Comparison of ENCODE assay signal across 12 cellular contexts in genomic region chr10:59363446-59363958, GRCh38. TPM values are rescaled to one million over a fixed set of nuclear protein-coding genes. Genes with fewer than 3 reads are reported as not detected.
DNase-seq lines count a peak whose midpoint lies in the region; ATAC-seq, FAIRE-seq and TF ChIP-seq lines count a peak whose summit lies in the region.
"Had no signal": no experiment of that assay in that cellular context is flagged by ENCODE, and none has a peak within 500 bp of the region (broad histone marks: within the 10 kb centered on the region; RNA-seq: fewer than 3 reads in every experiment).

No MANE protein-coding gene starts in this region.

- H4K20me1 ChIP-seq in KMS-11 (ENCODE audit: insufficient read depth) (no peaks in the 10 kb centered on the region), H1 (replicated peaks in 1 of 2; ENCODE audit: control insufficient read depth in 1 of 2, insufficient read depth in 2 of 2, low read length in 2 of 2) (no peaks in the 10 kb centered on the region)

- H4K5ac ChIP-seq in H1 (ENCODE audit: insufficient read length, low read depth, low read length): no peak overlapping the region

- H3K23me2 ChIP-seq in H1 (ENCODE audit: low read depth, low read length): peaks cover 4% of the 10 kb centered on the region; the same call in 1 of the 2 replicates

- H3K4me1 Mint-ChIP-seq in activated CD4-positive, alpha-beta memory T cell treated with anti-CD3 and anti-CD28 coated beads, Interleukin-2, amount 10 ng/mL, durations not matched to agents 7 days and 5 days: peaks cover 5% of the 10 kb centered on the region
- H3K4me1 Mint-ChIP-seq in activated CD8-positive, alpha-beta memory T cell treated with anti-CD3 and anti-CD28 coated beads, Interleukin-2, amount 10 ng/mL, durations not matched to agents 7 days and 5 days: no peaks in the 10 kb centered on the region

- TF ChIP-seq CTCF in KMS-11 (conservative IDR thresholded peaks at IDR 0.05; ENCODE audit: low read depth, low read length) (no peak), H1 (IDR thresholded peaks at IDR 0.05; ENCODE audit: control extremely low read depth in 1 of 3, insufficient read depth in 1 of 3, low read depth in 1 of 3, low read length in 3 of 3) (no peak), testis (IDR thresholded peaks at IDR 0.05) (no peak)

- no peak overlapping the region for H3K27ac Mint-ChIP-seq in activated CD4-positive, alpha-beta memory T cell treated with anti-CD3 and anti-CD28 coated beads, Interleukin-2, amount 10 ng/mL, durations not matched to agents 7 days and 5 days
- no peak overlapping the region for H3K27ac Mint-ChIP-seq in activated CD8-positive, alpha-beta memory T cell treated with anti-CD3 and anti-CD28 coated beads, Interleukin-2, amount 10 ng/mL, durations not matched to agents 7 days and 5 days
- H3K27ac Mint-ChIP-seq: CD4-positive, alpha-beta T cell; natural killer cell treated with Interleukin-12 subunit alpha and Interleukin-12 subunit beta and Interleukin-15 and Interleukin-18, amount 100 ng/mL, for 72 hours had no signal

- no peak overlapping the region for H4K8ac ChIP-seq in H1 (ENCODE audit: extremely low read depth, insufficient read depth, low read length)

- H3K4me3 ChIP-seq in KMS-11 (IDR thresholded peaks at IDR 0.05; ENCODE audit: insufficient read depth, low read depth, low read length) (no peak overlapping the region), H1 (ENCODE audit: extremely low read depth in 1 of 4, insufficient read depth in 2 of 4, low read depth in 3 of 4, low read length in 4 of 4) (peak overlapping the region in 1 of 4 experiments; percentile 65; a peak in 3 of 8 replicates), neuron (ENCODE audit: low read length) (no peak overlapping the region), testis (peak overlapping the region in 1 of 2 donors; percentile 69)

- H3K9ac ChIP-seq in KMS-11 (no peak overlapping the region), H1 (replicated peaks in 1 of 4; ENCODE audit: extremely low read depth in 1 of 4, low read depth in 3 of 4, low read length in 3 of 4) (no peak overlapping the region)

- H3K79me1 ChIP-seq in H1 (ENCODE audit: low read depth, low read length): no peaks in the 10 kb centered on the region

- TF ChIP-seq RAD21 in H1 (IDR thresholded peaks at IDR 0.05 in 1 of 2, conservative IDR thresholded peaks at IDR 0.05 in 1 of 2; ENCODE audit: low read depth in 2 of 2, low read length in 2 of 2): no peak

- peak overlapping the region; percentile 60 for H3K4me2 ChIP-seq in KMS-11
- H3K4me2 ChIP-seq in H1 (ENCODE audit: insufficient read depth in 1 of 2, low read depth in 2 of 2, low read length in 2 of 2): peak overlapping the region; percentile 69 to 93; a peak in 2 of 4 replicates

- no peak for FAIRE-seq in H1 (lab: Jason Lieb, UNC)

- H3K4ac ChIP-seq in H1 (replicated peaks; ENCODE audit: insufficient read length, low read depth, low read length): no peak overlapping the region

- H3K4me1 ChIP-seq in KMS-11 (ENCODE audit: low read depth, poor library complexity, severe bottlenecking) (peaks cover 9% of the 10 kb centered on the region), H1 (replicated peaks in 1 of 4; ENCODE audit: control insufficient read depth in 3 of 4, insufficient read depth in 4 of 4, low read length in 3 of 4) (no peaks in the 10 kb centered on the region; a peak in 1 of 7 replicates), neuron (ENCODE audit: insufficient read depth, low read length) (peaks cover 17% of the 10 kb centered on the region), testis (peaks cover 30% of the 10 kb centered on the region)

- H3K27me3 ChIP-seq in KMS-11 (ENCODE audit: insufficient read depth, low read depth) (no peaks in the 10 kb centered on the region), H1 (replicated peaks in 1 of 4; ENCODE audit: control insufficient read depth in 3 of 4, extremely low read depth in 1 of 4, insufficient read depth in 3 of 4, low read length in 3 of 4) (peaks cover 0 to 15% (median 3%) of the 10 kb centered on the region in 4 experiments; a peak in 4 of 7 replicates), neuron (ENCODE audit: insufficient read depth, low read length) (peaks cover 13% of the 10 kb centered on the region), testis (no peaks in the 10 kb centered on the region)

- TF ChIP-seq POLR2A in H1 (IDR thresholded peaks at IDR 0.05; ENCODE audit: control extremely low read depth in 1 of 2, low read depth in 2 of 2, low read length in 2 of 2): no peak
- no peak for TF ChIP-seq POLR2A in testis (IDR thresholded peaks at IDR 0.05)

- H3K36me3 ChIP-seq in KMS-11 (ENCODE audit: insufficient read depth) (no peaks in the 10 kb centered on the region), H1 (ENCODE audit: control insufficient read depth in 2 of 4, insufficient read depth in 4 of 4, low read length in 3 of 4) (no peaks in the 10 kb centered on the region; a peak in 1 of 8 replicates), neuron (ENCODE audit: insufficient read depth, low read length) (no peaks in the 10 kb centered on the region), testis (ENCODE audit: low read depth, missing control alignments) (no peaks in the 10 kb centered on the region)

- H2BK20ac ChIP-seq in H1 (ENCODE audit: low read length): no peak overlapping the region

- POLR2A ChIA-PET in H1 (lab: Charles Lee; ENCODE audit: partially characterized antibody): no interaction called here
- POLR2A ChIA-PET in activated CD4-positive, alpha-beta memory T cell treated with anti-CD3 and anti-CD28 coated beads, Interleukin-2, amount 10 ng/mL, durations not matched to agents 7 days and 5 days (lab: Charles Lee): no interaction called here

- no peak overlapping the region for H3K56ac ChIP-seq in H1 (replicated peaks; ENCODE audit: insufficient read length, low read depth, low read length)

- H2AFZ ChIP-seq in KMS-11 (ENCODE audit: low read depth) (peak overlapping the region; percentile 64; the same call in 1 of the 2 replicates), H1 (ENCODE audit: low read length) (no peak overlapping the region), neuron (ENCODE audit: low read depth, low read length) (peak overlapping the region; percentile 75)

- TF ChIP-seq EP300 in H1 (IDR thresholded peaks at IDR 0.05; ENCODE audit: borderline replicate concordance in 1 of 2, low read depth in 2 of 2, low read length in 2 of 2): no peak

- H3K27ac ChIP-seq in KMS-11 (no peak overlapping the region), H1 (ENCODE audit: low read depth, low read length) (no peak overlapping the region), testis (peak overlapping the region; percentile 67 to 85)

- H3K9me3 ChIP-seq in H1 (ENCODE audit: insufficient read depth in 2 of 2, low read depth in 1 of 2, low read length in 1 of 2) (no peaks in the 10 kb centered on the region), neuron (ENCODE audit: low read length) (no peaks in the 10 kb centered on the region), testis (no peaks in the 10 kb centered on the region)

- no peaks in the 10 kb centered on the region for H3K36me3 Mint-ChIP-seq in activated CD4-positive, alpha-beta memory T cell treated with anti-CD3 and anti-CD28 coated beads, Interleukin-2, amount 10 ng/mL, durations not matched to agents 7 days and 5 days (ENCODE audit: low read depth)
- no peaks in the 10 kb centered on the region for H3K36me3 Mint-ChIP-seq in activated CD8-positive, alpha-beta memory T cell treated with anti-CD3 and anti-CD28 coated beads, Interleukin-2, amount 10 ng/mL, durations not matched to agents 7 days and 5 days
- H3K36me3 Mint-ChIP-seq: natural killer cell treated with Interleukin-12 subunit alpha and Interleukin-12 subunit beta and Interleukin-15 and Interleukin-18, amount 100 ng/mL, for 72 hours had no signal

- no peak overlapping the region for H4K91ac ChIP-seq in H1 (replicated peaks; ENCODE audit: insufficient read length, low read length)

- no peak for ATAC-seq in activated CD8-positive, alpha-beta memory T cell treated with anti-CD3 and anti-CD28 coated beads, Interleukin-2, amount 10 ng/mL, durations not matched to agents 7 days and 5 days
- ATAC-seq: natural killer cell treated with Interleukin-12 subunit alpha and Interleukin-12 subunit beta and Interleukin-15 and Interleukin-18, amount 100 ng/mL, for 72 hours had no signal

- H3K4me3 Mint-ChIP-seq in activated CD4-positive, alpha-beta memory T cell treated with anti-CD3 and anti-CD28 coated beads, Interleukin-2, amount 10 ng/mL, durations not matched to agents 7 days and 5 days: no peak overlapping the region
- H3K4me3 Mint-ChIP-seq in activated CD8-positive, alpha-beta memory T cell treated with anti-CD3 and anti-CD28 coated beads, Interleukin-2, amount 10 ng/mL, durations not matched to agents 7 days and 5 days: no peak overlapping the region
- H3K4me3 Mint-ChIP-seq: CD4-positive, alpha-beta T cell; natural killer cell treated with Interleukin-12 subunit alpha and Interleukin-12 subunit beta and Interleukin-15 and Interleukin-18, amount 100 ng/mL, for 72 hours had no signal

- no peak overlapping the region for H2BK12ac ChIP-seq in H1 (ENCODE audit: low read depth, low read length)

- no peaks in the 10 kb centered on the region for H3K79me2 ChIP-seq in KMS-11 (ENCODE audit: insufficient read depth, low read depth)
- H3K79me2 ChIP-seq in H1 (ENCODE audit: control insufficient read depth in 1 of 2, insufficient read depth in 2 of 2, low read length in 2 of 2): no peaks in the 10 kb centered on the region

- no peak overlapping the region for H3K23ac ChIP-seq in H1 (ENCODE audit: insufficient read length)

- peaks cover 25% of the 10 kb centered on the region for H3K27me3 Mint-ChIP-seq in activated CD4-positive, alpha-beta memory T cell treated with anti-CD3 and anti-CD28 coated beads, Interleukin-2, amount 10 ng/mL, durations not matched to agents 7 days and 5 days
- peaks cover 27% of the 10 kb centered on the region for H3K27me3 Mint-ChIP-seq in activated CD8-positive, alpha-beta memory T cell treated with anti-CD3 and anti-CD28 coated beads, Interleukin-2, amount 10 ng/mL, durations not matched to agents 7 days and 5 days

- H3K9me3 Mint-ChIP-seq in activated CD4-positive, alpha-beta memory T cell treated with anti-CD3 and anti-CD28 coated beads, Interleukin-2, amount 10 ng/mL, durations not matched to agents 7 days and 5 days: no peaks in the 10 kb centered on the region
- no peaks in the 10 kb centered on the region for H3K9me3 Mint-ChIP-seq in activated CD8-positive, alpha-beta memory T cell treated with anti-CD3 and anti-CD28 coated beads, Interleukin-2, amount 10 ng/mL, durations not matched to agents 7 days and 5 days (ENCODE audit: low read depth)
- H3K9me3 Mint-ChIP-seq: CD4-positive, alpha-beta T cell had no signal

- no peak overlapping the region for H3K14ac ChIP-seq in H1 (ENCODE audit: insufficient read length)

- CTCF ChIA-PET in H1 (lab: Charles Lee; ENCODE audit: partially characterized antibody): interaction anchor here (0.9 kb wide), 1 partner anchor 9 kb away, joined by 4 read pairs; no protein-coding TSS in a partner anchor
- CTCF ChIA-PET in activated CD4-positive, alpha-beta memory T cell treated with anti-CD3 and anti-CD28 coated beads, Interleukin-2, amount 10 ng/mL, durations not matched to agents 7 days and 5 days (lab: Charles Lee): no interaction called here
- CTCF ChIA-PET in activated CD8-positive, alpha-beta memory T cell treated with anti-CD3 and anti-CD28 coated beads, Interleukin-2, amount 10 ng/mL, durations not matched to agents 7 days and 5 days (lab: Charles Lee): no interaction called here

- no peak overlapping the region for H2BK15ac ChIP-seq in H1 (ENCODE audit: low read length)

- intact Hi-C loops in testis (cut with DNase I; ENCODE audit: low total_unique reads): no loop called here

- 75% methylated on average over 3 of the region's 3 CpGs; no CpG with 5 or more reads in 1 of the 2 experiments for WGBS in H1 (ENCODE audit: extremely low coverage in 1 of 2, insufficient coverage in 1 of 2, insufficient read length in 1 of 2, insufficient replicate concordance in 2 of 2, low coverage in 1 of 2, low lambda C conversion rate in 2 of 2, missing lambda C conversion rate in 1 of 2), 2 experiments
- WGBS in testis, 2 donors: 43 to 63% methylated on average over 3 of the region's 3 CpGs

- H2BK5ac ChIP-seq in H1 (ENCODE audit: low read depth, low read length): no peak overlapping the region

- no peak overlapping the region for H3K18ac ChIP-seq in H1 (ENCODE audit: extremely low read depth, low read length)

- DNase-seq in H1 (ENCODE audit: low read depth in 1 of 2, low spot score in 2 of 2): no peak
- DNase-seq in testis: no peak
- no peak for DNase-seq in activated CD4-positive, alpha-beta memory T cell treated with anti-CD3 and anti-CD28 coated beads, Interleukin-2, amount 10 ng/mL, durations not matched to agents 7 days and 5 days
- DNase-seq in T-helper 2 cell: no peak
- no peak for DNase-seq in activated CD8-positive, alpha-beta memory T cell treated with anti-CD3 and anti-CD28 coated beads, Interleukin-2, amount 10 ng/mL, durations not matched to agents 7 days and 5 days
- DNase-seq: activated CD4-positive, alpha-beta T cell treated with anti-CD3 and anti-CD28 coated beads, Interleukin-2, amount 50 U/mL, for 4 hours; CD4-positive, alpha-beta T cell; NCI-H1436 treated with DMSO at 0.1 percent for 48 hours; T-helper 9 cell had no signal

- H2AK5ac ChIP-seq in H1 (ENCODE audit: low read depth, low read length): no peak overlapping the region

- no peak overlapping the region for H2BK120ac ChIP-seq in H1 (replicated peaks; ENCODE audit: low read depth, low read length)

RNA-seq across cellular contexts. Expression of gene FAM13C, which starts 1.2 kb away (rescaled TPM):
- 0.23 and 0.56 TPM in 2 replicates for total RNA-seq in H1 (2021; fragmentation: NEBNext Ultra II Directional; extraction: Animal tissue kit (Norgen Biotek cat#: 25700))
- polyA plus RNA-seq in H1 (2011; rRNA removed) (0.36 and 0.62 TPM in 2 replicates), testis (ENCODE audit: insufficient read depth, low read depth, low replicate concordance) (12.9 TPM)
- 0.56 TPM for polyA plus RNA-seq in H1 (2011; cell fraction: cytosol; rRNA removed)
- 1.8 TPM for polyA plus RNA-seq in H1 (2011; cell fraction: nucleus; rRNA removed)
- 0.32 to 1.2 TPM (median 0.54 TPM) in 4 replicates for polyA plus RNA-seq in H1 (2012, experiment 1 of 2)
- polyA plus RNA-seq in H1 (2012, experiment 2 of 2): not detected
- polyA plus RNA-seq in H1 (2013, experiment 1 of 2): 0.41 TPM
- polyA plus RNA-seq in H1 (2013, experiment 2 of 2): 0.39 TPM
- 2.1 and 4.1 TPM in 2 replicates for polyA minus RNA-seq in H1 (2011; rRNA and poly(A)+ RNA removed)
- 0.66 TPM for polyA minus RNA-seq in H1 (2011; cell fraction: cytosol; rRNA and poly(A)+ RNA removed)
- polyA minus RNA-seq in H1 (2011; cell fraction: nucleus; rRNA and poly(A)+ RNA removed): 6.2 TPM
- 10 to 100 TPM; 38.5 to 50.9 TPM for total RNA-seq in testis
- not detected for total RNA-seq in activated CD4-positive, alpha-beta memory T cell treated with anti-CD3 and anti-CD28 coated beads, Interleukin-2, amount 10 ng/mL, durations not matched to agents 7 days and 5 days
- not detected for total RNA-seq in activated CD8-positive, alpha-beta memory T cell treated with anti-CD3 and anti-CD28 coated beads, Interleukin-2, amount 10 ng/mL, durations not matched to agents 7 days and 5 days
- total RNA-seq: CD4-positive, alpha-beta T cell; natural killer cell treated with Interleukin-12 subunit alpha and Interleukin-12 subunit beta and Interleukin-15 and Interleukin-18, amount 100 ng/mL, for 72 hours had no signal

Comparison
In these comparisons a context has a peak if more than half of its experiments do, and no peak if none do; other contexts are left out.
1. H3K27ac ChIP-seq: peak in testis (2 of 2); none in KMS-11 (single experiment) and H1 (single experiment).
2. RNA of gene FAM13C, which starts 1.2 kb away (total RNA-seq): 38.5 to 50.9 TPM in testis; 0.23 to 0.56 TPM in H1, not detected in activated CD4-positive, alpha-beta memory T cell treated with anti-CD3 and anti-CD28 coated beads, Interleukin-2, amount 10 ng/mL, durations not matched to agents 7 days and 5 days and not detected in activated CD8-positive, alpha-beta memory T cell treated with anti-CD3 and anti-CD28 coated beads, Interleukin-2, amount 10 ng/mL, durations not matched to agents 7 days and 5 days; every median in the first group is over 10 times any median in the second.